22 cellular contexts compared by ENCODE assay signal in the genomic region with DNA sequence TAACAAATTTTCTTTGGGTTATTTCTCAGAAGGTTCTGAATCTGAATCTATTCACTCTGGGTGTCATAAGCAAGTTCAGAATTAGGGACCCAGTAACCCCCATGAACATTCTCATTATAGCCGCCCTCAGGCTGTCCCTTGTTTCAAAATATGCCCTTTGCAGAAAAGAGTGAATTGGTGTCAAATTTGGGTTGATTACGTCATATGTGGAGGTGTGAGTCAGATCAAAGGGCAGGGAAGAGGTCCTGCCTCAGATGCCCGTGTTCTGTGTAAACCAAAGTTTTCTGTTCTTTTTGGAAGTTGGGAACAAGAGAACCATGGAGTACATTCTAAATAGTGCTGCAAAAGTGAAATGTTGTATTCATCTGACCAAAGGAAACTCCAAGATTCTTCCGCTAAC. TPM values are rescaled to one million over a fixed set of nuclear protein-coding genes. Genes with fewer than 3 reads are reported as not detected.
"Had no signal": no experiment of that assay in that cellular context is flagged by ENCODE, and none has a peak within 500 bp of the region (broad histone marks: within the 10 kb centered on the region; RNA-seq: fewer than 3 reads in every experiment).

No MANE protein-coding gene starts in this region.

- ATAC-seq: activated CD4-positive, CD25-positive, alpha-beta regulatory T cell treated with anti-CD3 and anti-CD28 coated beads, Interleukin-2, amount 50 U/mL, for 24 hours; activated CD8-positive, alpha-beta T cell treated with anti-CD3 and anti-CD28 coated beads for 36 hours; activated naive CD4-positive, alpha-beta T cell treated with anti-CD3 and anti-CD28 coated beads, Interleukin-2, amount 50 U/mL, for 72 hours; activated T-cell treated with anti-CD3 and anti-CD28 coated beads, Interleukin-2, amount 50 U/mL, for 72 hours had no signal

- H3K9ac ChIP-seq: KMS-11 had no signal

- H3K9me3 ChIP-seq: MG63, SJSA1 had no signal

- H3K4me2 ChIP-seq: KMS-11 had no signal

- H3K27ac ChIP-seq: brain microvascular endothelial cell, KMS-11, SJSA1 had no signal

- H3K27ac Mint-ChIP-seq: activated CD8-positive, alpha-beta T cell treated with anti-CD3 and anti-CD28 coated beads for 36 hours; activated naive CD4-positive, alpha-beta T cell treated with anti-CD3 and anti-CD28 coated beads, Interleukin-2, amount 50 U/mL, for 72 hours; activated T-cell treated with anti-CD3 and anti-CD28 coated beads, Interleukin-2, amount 50 U/mL, for 72 hours; IgD-negative memory B cell; T-helper 1 cell treated with Interleukin-12 subunit alpha and Interleukin-12 subunit beta and Interleukin-4 antibody, amounts not matched to agents 30 μg/mL and 1 μg/mL, for 36 hours had no signal

- H3K4me3 Mint-ChIP-seq: activated CD8-positive, alpha-beta T cell treated with anti-CD3 and anti-CD28 coated beads for 36 hours; activated T-cell treated with anti-CD3 and anti-CD28 coated beads, Interleukin-2, amount 50 U/mL, for 72 hours; IgD-negative memory B cell; T-helper 1 cell treated with Interleukin-12 subunit alpha and Interleukin-12 subunit beta and Interleukin-4 antibody, amounts not matched to agents 30 μg/mL and 1 μg/mL, for 36 hours had no signal

- H3K36me3 ChIP-seq: brain microvascular endothelial cell, MG63, SJSA1 had no signal

- H3K4me3 ChIP-seq: MG63, SJSA1 had no signal

- DNase-seq: activated CD4-positive, alpha-beta T cell treated with anti-CD3 and anti-CD28 coated beads for 4 hours; activated CD8-positive, alpha-beta memory T cell treated with anti-CD3 and anti-CD28 coated beads, Interleukin-2, amount 50 U/mL, for 4 hours; activated CD8-positive, alpha-beta T cell treated with anti-CD3 and anti-CD28 coated beads for 36 hours; activated naive CD4-positive, alpha-beta T cell treated with Interleukin-2 at 50 U/mL for 16 hours; activated T-cell treated with anti-CD3 and anti-CD28 coated beads, Interleukin-2, amount 50 U/mL, for 72 hours; brain microvascular endothelial cell; MG63; NCI-H1105 treated with DMSO at 0.1 percent for 48 hours; NCI-H1436 treated with DMSO at 0.1 percent for 48 hours; NCI-H187; NCI-H2081; NCI-H510A treated with DMSO at 0.1 percent for 48 hours; NCI-H69; NK-92 treated with Interleukin-12 subunit alpha and Interleukin-12 subunit beta, amount 100 ng/mL, for 24 hours; SHP77 had no signal

- H3K9me3 Mint-ChIP-seq: activated CD8-positive, alpha-beta T cell treated with anti-CD3 and anti-CD28 coated beads for 36 hours; activated naive CD4-positive, alpha-beta T cell treated with anti-CD3 and anti-CD28 coated beads, Interleukin-2, amount 50 U/mL, for 72 hours; activated T-cell treated with anti-CD3 and anti-CD28 coated beads, Interleukin-2, amount 50 U/mL, for 72 hours; T-helper 1 cell treated with Interleukin-12 subunit alpha and Interleukin-12 subunit beta and Interleukin-4 antibody, amounts not matched to agents 30 μg/mL and 1 μg/mL, for 36 hours had no signal

- H3K4me1 ChIP-seq: SJSA1 had no signal

- FAIRE-seq: RCC 7860 had no signal

- H3K36me3 Mint-ChIP-seq: activated naive CD4-positive, alpha-beta T cell treated with anti-CD3 and anti-CD28 coated beads, Interleukin-2, amount 50 U/mL, for 72 hours; IgD-negative memory B cell had no signal

RNA-seq across cellular contexts. Expression of a gene that starts 5.9 kb away (rescaled TPM):
- total RNA-seq: SJSA1 had no signal
- polyA plus RNA-seq: IgD-negative memory B cell had no signal
